11 cellular contexts compared by ENCODE assay signal in genomic region chr6:30207619-30208295, GRCh38. TPM values are rescaled to one million over a fixed set of nuclear protein-coding genes. Genes with fewer than 3 reads are reported as not detected.
DNase-seq lines count a peak whose midpoint lies in the region; ATAC-seq and TF ChIP-seq lines count a peak whose summit lies in the region.
"Had no signal": no experiment of that assay in that cellular context is flagged by ENCODE, and none has a peak within 500 bp of the region (broad histone marks: within the 10 kb centered on the region; RNA-seq: fewer than 3 reads in every experiment).

No MANE protein-coding gene starts in this region.

- no peak overlapping the region for H3K4me2 ChIP-seq in mesendoderm (ENCODE audit: low read length)

- peak overlapping the region; percentile 44 for H3K56ac ChIP-seq in mesendoderm (ENCODE audit: low read length)

- no peak overlapping the region for H3K4me3 Mint-ChIP-seq in activated naive CD8-positive, alpha-beta T cell treated with anti-CD3 and anti-CD28 coated beads, Interleukin-2, amount 10 ng/mL, durations not matched to agents 7 days and 5 days
- no peak overlapping the region for H3K4me3 Mint-ChIP-seq in activated naive CD8-positive, alpha-beta T cell treated with anti-CD3 and anti-CD28 coated beads for 36 hours
- H3K4me3 Mint-ChIP-seq in endothelial cell (ENCODE audit: unreplicated experiment), result no peak overlapping the region
- H3K4me3 Mint-ChIP-seq: activated naive CD8-positive, alpha-beta T cell; T-helper 1 cell treated with Interleukin-12 subunit alpha and Interleukin-12 subunit beta and Interleukin-4 antibody, amounts not matched to agents 30 μg/mL and 1 μg/mL, for 36 hours had no signal

- no peak for ATAC-seq in activated naive CD8-positive, alpha-beta T cell treated with anti-CD3 and anti-CD28 coated beads, Interleukin-2, amount 10 ng/mL, durations not matched to agents 7 days and 5 days (ENCODE audit: low read depth)

- no peak overlapping the region for H4K5ac ChIP-seq in mesendoderm (ENCODE audit: low read length)

- no peak overlapping the region for H3K9ac ChIP-seq in mesendoderm (ENCODE audit: low read length)

- DNase-seq in activated naive CD8-positive, alpha-beta T cell treated with anti-CD3 and anti-CD28 coated beads, Interleukin-2, amount 10 ng/mL, durations not matched to agents 7 days and 5 days, result no peak
- no peak for DNase-seq in activated naive CD8-positive, alpha-beta T cell treated with anti-CD3 and anti-CD28 coated beads for 36 hours
- no peak for DNase-seq in endothelial cell (ENCODE audit: low spot score)
- DNase-seq in mesendoderm, result peak; percentile 53
- DNase-seq in uterus, result no peak
- DNase-seq in BE2C, result no peak
- no peak for DNase-seq in LoVo (ENCODE audit: low spot score)
- no peak for DNase-seq in stimulated activated CD4-positive, alpha-beta T cell treated with anti-CD3 and anti-CD28 coated beads, Interleukin-1b, Interleukin-23, amount 100 ng/mL, for 48 hours
- DNase-seq: NCI-H187 treated with DMSO at 0.1 percent for 48 hours had no signal

- H2BK15ac ChIP-seq in mesendoderm (replicated peaks; ENCODE audit: low read depth), result no peak overlapping the region

- POLR2A ChIA-PET in activated naive CD8-positive, alpha-beta T cell treated with anti-CD3 and anti-CD28 coated beads, Interleukin-2, amount 10 ng/mL, durations not matched to agents 7 days and 5 days (lab: Charles Lee), result interaction anchor here (1.2 kb wide), 1 partner anchor 10 kb away, joined by 3 read pairs; no protein-coding TSS in a partner anchor

- H2AK5ac ChIP-seq in mesendoderm (ENCODE audit: low read length), result no peak overlapping the region

- H3K4me1 Mint-ChIP-seq in activated naive CD8-positive, alpha-beta T cell treated with anti-CD3 and anti-CD28 coated beads, Interleukin-2, amount 10 ng/mL, durations not matched to agents 7 days and 5 days, result peaks cover 47% of the 10 kb centered on the region
- peaks cover 62% of the 10 kb centered on the region for H3K4me1 Mint-ChIP-seq in activated naive CD8-positive, alpha-beta T cell treated with anti-CD3 and anti-CD28 coated beads for 36 hours
- peaks cover 46% of the 10 kb centered on the region for H3K4me1 Mint-ChIP-seq in endothelial cell (ENCODE audit: unreplicated experiment)

- no peak overlapping the region for H2BK120ac ChIP-seq in mesendoderm (ENCODE audit: low read depth, low read length)

- H3K23ac ChIP-seq in mesendoderm (ENCODE audit: low read length), result no peak overlapping the region

- H3K27me3 ChIP-seq in mesendoderm (ENCODE audit: insufficient read depth, low read length, poor library complexity), result no peaks in the 10 kb centered on the region
- H3K27me3 ChIP-seq in uterus, result no peaks in the 10 kb centered on the region
- no peaks in the 10 kb centered on the region for H3K27me3 ChIP-seq in BE2C

- no peaks in the 10 kb centered on the region for H3K27me3 Mint-ChIP-seq in activated naive CD8-positive, alpha-beta T cell treated with anti-CD3 and anti-CD28 coated beads, Interleukin-2, amount 10 ng/mL, durations not matched to agents 7 days and 5 days
- no peaks in the 10 kb centered on the region for H3K27me3 Mint-ChIP-seq in activated naive CD8-positive, alpha-beta T cell treated with anti-CD3 and anti-CD28 coated beads for 36 hours
- H3K27me3 Mint-ChIP-seq in endothelial cell (ENCODE audit: unreplicated experiment), result peaks cover 3% of the 10 kb centered on the region
- H3K27me3 Mint-ChIP-seq: activated naive CD8-positive, alpha-beta T cell had no signal

- H3K4me3 ChIP-seq in mesendoderm (ENCODE audit: low read length), result no peak overlapping the region
- no peak overlapping the region for H3K4me3 ChIP-seq in uterus
- H3K4me3 ChIP-seq in BE2C (ENCODE audit: low read depth, low read length), result no peak overlapping the region

- H3K9me3 Mint-ChIP-seq in activated naive CD8-positive, alpha-beta T cell treated with anti-CD3 and anti-CD28 coated beads, Interleukin-2, amount 10 ng/mL, durations not matched to agents 7 days and 5 days, result no peaks in the 10 kb centered on the region
- no peaks in the 10 kb centered on the region for H3K9me3 Mint-ChIP-seq in activated naive CD8-positive, alpha-beta T cell treated with anti-CD3 and anti-CD28 coated beads for 36 hours
- no peaks in the 10 kb centered on the region for H3K9me3 Mint-ChIP-seq in endothelial cell (ENCODE audit: unreplicated experiment)
- H3K9me3 Mint-ChIP-seq: T-helper 1 cell treated with Interleukin-12 subunit alpha and Interleukin-12 subunit beta and Interleukin-4 antibody, amounts not matched to agents 30 μg/mL and 1 μg/mL, for 36 hours had no signal

- H3K4me1 ChIP-seq in mesendoderm (ENCODE audit: control insufficient read depth, low read depth, low read length), result peaks cover 18% of the 10 kb centered on the region
- peaks cover 0 to 5% of the 10 kb centered on the region in 2 donors for H3K4me1 ChIP-seq in uterus
- H3K4me1 ChIP-seq in BE2C, result no peaks in the 10 kb centered on the region; the same call in 1 of the 2 replicates

- peaks cover 2% of the 10 kb centered on the region for H3K79me2 ChIP-seq in mesendoderm (ENCODE audit: control insufficient read depth, insufficient read depth, low read length)

- H2BK5ac ChIP-seq in mesendoderm (ENCODE audit: low read length), result no peak overlapping the region

- no peak for TF ChIP-seq CTCF in endothelial cell (IDR thresholded peaks at IDR 0.05; ENCODE audit: unreplicated experiment)
- no peak for TF ChIP-seq CTCF in uterus (IDR thresholded peaks at IDR 0.05)
- TF ChIP-seq CTCF in BE2C (IDR thresholded peaks at IDR 0.05; ENCODE audit: low read depth, low read length), result no peak

- peaks cover 23% of the 10 kb centered on the region for H3K36me3 Mint-ChIP-seq in activated naive CD8-positive, alpha-beta T cell treated with anti-CD3 and anti-CD28 coated beads, Interleukin-2, amount 10 ng/mL, durations not matched to agents 7 days and 5 days
- H3K36me3 Mint-ChIP-seq in activated naive CD8-positive, alpha-beta T cell treated with anti-CD3 and anti-CD28 coated beads for 36 hours, result peaks cover 30% of the 10 kb centered on the region
- no peaks in the 10 kb centered on the region for H3K36me3 Mint-ChIP-seq in endothelial cell (ENCODE audit: low read depth, unreplicated experiment)

- H3K18ac ChIP-seq in mesendoderm (ENCODE audit: low read length), result no peak overlapping the region

- peak overlapping the region; percentile 15 for H3K27ac Mint-ChIP-seq in activated naive CD8-positive, alpha-beta T cell treated with anti-CD3 and anti-CD28 coated beads, Interleukin-2, amount 10 ng/mL, durations not matched to agents 7 days and 5 days
- no peak overlapping the region for H3K27ac Mint-ChIP-seq in activated naive CD8-positive, alpha-beta T cell treated with anti-CD3 and anti-CD28 coated beads for 36 hours
- peak overlapping the region; percentile 4 for H3K27ac Mint-ChIP-seq in endothelial cell (ENCODE audit: unreplicated experiment)
- H3K27ac Mint-ChIP-seq: activated naive CD8-positive, alpha-beta T cell; T-helper 1 cell treated with Interleukin-12 subunit alpha and Interleukin-12 subunit beta and Interleukin-4 antibody, amounts not matched to agents 30 μg/mL and 1 μg/mL, for 36 hours had no signal

- no peaks in the 10 kb centered on the region for H3K9me3 ChIP-seq in uterus
- no peaks in the 10 kb centered on the region for H3K9me3 ChIP-seq in BE2C

- no peak for TF ChIP-seq POLR2A in uterus (IDR thresholded peaks at IDR 0.05)

- WGBS in mesendoderm (ENCODE audit: extremely low coverage, insufficient coverage, low lambda C conversion rate), result no CpG with 5 or more reads among the region's 4 CpGs

- peaks cover 9% of the 10 kb centered on the region for H3K79me1 ChIP-seq in mesendoderm (ENCODE audit: low read length)

- intact Hi-C loops in uterus (cut with DNase I; ENCODE audit: low total_unique reads), result no loop called here

- H3K36me3 ChIP-seq in mesendoderm (ENCODE audit: control insufficient read depth, insufficient read depth, low read length) (no peaks in the 10 kb centered on the region), uterus (no peaks in the 10 kb centered on the region), BE2C (no peaks in the 10 kb centered on the region; the same call in 1 of the 2 replicates)

- no peak overlapping the region for H4K8ac ChIP-seq in mesendoderm (ENCODE audit: low read depth, low read length)

- no peak overlapping the region for H3K4ac ChIP-seq in mesendoderm (ENCODE audit: low read depth, low read length)

- H3K27ac ChIP-seq in mesendoderm (ENCODE audit: low read depth, low read length) (peak overlapping the region; percentile 51), uterus (peak overlapping the region; percentile 41 to 48)

RNA-seq across cellular contexts. Expression of gene TRIM26, which starts 5.4 kb away (rescaled TPM):
- 10 to 100 TPM; 75.5 to 79.3 TPM for total RNA-seq in activated naive CD8-positive, alpha-beta T cell treated with anti-CD3 and anti-CD28 coated beads, Interleukin-2, amount 10 ng/mL, durations not matched to agents 7 days and 5 days
- total RNA-seq in activated naive CD8-positive, alpha-beta T cell treated with anti-CD3 and anti-CD28 coated beads for 36 hours, result 10 to 100 TPM; 68.6 to 70.2 TPM
- total RNA-seq in endothelial cell (ENCODE audit: unreplicated experiment), result 27.1 TPM
- polyA plus RNA-seq in mesendoderm (2013, experiment 1 of 2), result 15.2 TPM
- polyA plus RNA-seq in mesendoderm (2013, experiment 2 of 2), result 16.0 TPM
- 10 to 100 TPM; 14.9 to 38.1 (median 30.0) TPM for total RNA-seq in uterus
- polyA plus RNA-seq in BE2C (2012; ENCODE audit: insufficient read depth, insufficient read length, low read depth), result 26.3 TPM

RNA-seq across cellular contexts. Expression of gene TRIM15, which starts 44.4 kb away (rescaled TPM):
- not detected for total RNA-seq in activated naive CD8-positive, alpha-beta T cell treated with anti-CD3 and anti-CD28 coated beads, Interleukin-2, amount 10 ng/mL, durations not matched to agents 7 days and 5 days
- under 1 TPM in 1 of 2 experiments, not detected in 1; 0.29 TPM for total RNA-seq in activated naive CD8-positive, alpha-beta T cell treated with anti-CD3 and anti-CD28 coated beads for 36 hours
- total RNA-seq in endothelial cell (ENCODE audit: unreplicated experiment), result not detected
- 0.03 TPM for polyA plus RNA-seq in mesendoderm (2013, experiment 1 of 2)
- polyA plus RNA-seq in mesendoderm (2013, experiment 2 of 2), result 0.04 TPM
- not detected for total RNA-seq in uterus
- not detected for polyA plus RNA-seq in BE2C (2012; ENCODE audit: insufficient read depth, insufficient read length, low read depth)

RNA-seq across cellular contexts. Expression of gene TRIM10, which starts 46.7 kb away (rescaled TPM):
- total RNA-seq in activated naive CD8-positive, alpha-beta T cell treated with anti-CD3 and anti-CD28 coated beads, Interleukin-2, amount 10 ng/mL, durations not matched to agents 7 days and 5 days, result not detected
- total RNA-seq in activated naive CD8-positive, alpha-beta T cell treated with anti-CD3 and anti-CD28 coated beads for 36 hours, result not detected
- total RNA-seq in endothelial cell (ENCODE audit: unreplicated experiment), result not detected
- polyA plus RNA-seq in mesendoderm (2013, experiment 1 of 2), result 0.01 TPM
- 0.01 TPM for polyA plus RNA-seq in mesendoderm (2013, experiment 2 of 2)
- under 1 TPM in 1 of 4 donors, not detected in 3; 0.69 TPM for total RNA-seq in uterus
- not detected for polyA plus RNA-seq in BE2C (2012; ENCODE audit: insufficient read depth, insufficient read length, low read depth)
